1 cellular context compared by ENCODE assay signal in genomic region chr17:78343099-78343432, GRCh38.
TF ChIP-seq lines count a peak whose summit lies in the region.

No MANE protein-coding gene starts in this region.

TF ChIP-seq in HepG2, 621 proteins besides CTCF, POLR2A, EP300 and RAD21:
- TF ChIP-seq ZNF564 (CRISPR knock-in tag; IDR thresholded peaks at IDR 0.05): peak; percentile 53; the same call in 1 of the 2 replicates
- TF ChIP-seq ZFP91 (CRISPR knock-in tag; IDR thresholded peaks at IDR 0.05; ENCODE audit: borderline replicate concordance): 0 out of 2 replicates have a peak, but pooled peaks have one; percentile 7
- TF ChIP-seq SPEN (CRISPR knock-in tag; IDR thresholded peaks at IDR 0.05; ENCODE audit: low read depth): no peak
TF ChIP-seq in HepG2: peak in this region for 2.
